In the genomic region with DNA sequence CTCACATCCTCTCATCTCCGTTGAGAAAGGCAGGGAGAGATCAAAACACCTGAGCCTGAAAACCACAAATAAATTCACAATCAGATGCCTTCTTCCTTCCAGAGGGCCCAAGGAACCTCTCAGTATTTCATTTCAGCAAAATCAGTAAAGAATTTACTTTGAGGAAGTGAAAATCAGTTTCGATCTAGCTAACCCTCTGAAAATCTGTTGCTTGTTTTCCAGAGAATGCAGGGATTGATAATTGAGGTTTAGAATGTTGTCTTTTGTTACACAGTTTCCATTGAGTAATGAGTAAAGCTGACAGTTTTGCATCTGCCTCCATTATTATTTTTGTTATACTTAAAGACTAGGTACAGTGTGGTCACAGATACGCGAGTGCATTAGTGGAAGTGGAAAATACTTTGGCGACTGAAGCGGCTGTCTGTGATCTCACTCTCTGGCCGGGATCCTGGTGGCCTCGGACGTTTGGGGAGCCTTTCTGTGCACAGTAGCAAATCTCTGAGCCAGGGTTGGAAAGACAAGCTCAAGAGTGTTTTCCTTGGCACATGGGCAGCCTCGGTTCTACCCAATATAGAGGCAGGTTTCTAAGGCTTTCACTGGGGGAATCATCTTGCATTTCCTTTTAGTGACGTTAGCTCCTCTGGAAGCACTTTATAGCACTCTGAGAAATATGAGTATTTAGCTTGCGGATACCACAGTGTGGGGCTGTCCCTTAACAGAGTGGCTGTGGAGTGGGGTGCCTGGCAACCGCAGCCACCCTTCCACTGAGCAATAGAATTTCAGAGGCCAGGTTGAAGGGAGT, we compare ENCODE assay signal across 8 cellular contexts. TPM values are rescaled to one million over a fixed set of nuclear protein-coding genes. Genes with fewer than 3 reads are reported as not detected.
DNase-seq lines count a peak whose midpoint lies in the region; ATAC-seq and TF ChIP-seq lines count a peak whose summit lies in the region.

No MANE protein-coding gene starts in this region.

- no peaks in the 10 kb centered on the region for H3K9me3 ChIP-seq in thymus (ENCODE audit: control insufficient read depth)

- CTCF ChIA-PET in activated CD8-positive, alpha-beta memory T cell treated with anti-CD3 and anti-CD28 coated beads, Interleukin-2, amount 10 ng/mL, durations not matched to agents 7 days and 5 days (lab: Charles Lee) = interaction anchor here (1.2 kb wide), 1 partner anchor 10 kb away, joined by 3 read pairs; no protein-coding TSS in a partner anchor

- peaks cover 23% of the 10 kb centered on the region for H3K4me1 Mint-ChIP-seq in activated CD8-positive, alpha-beta memory T cell treated with anti-CD3 and anti-CD28 coated beads, Interleukin-2, amount 10 ng/mL, durations not matched to agents 7 days and 5 days

- H3K4me3 ChIP-seq in AG10803 (ENCODE audit: low read length) = peak overlapping the region; percentile 0
- no peak overlapping the region for H3K4me3 ChIP-seq in thymus (ENCODE audit: low read length)

- peak overlapping the region; percentile 48 for H3K27ac ChIP-seq in thymus (ENCODE audit: low read depth)

- peaks cover 21% of the 10 kb centered on the region for H3K27me3 Mint-ChIP-seq in activated CD8-positive, alpha-beta memory T cell treated with anti-CD3 and anti-CD28 coated beads, Interleukin-2, amount 10 ng/mL, durations not matched to agents 7 days and 5 days

- TF ChIP-seq CTCF in AG10803 (conservative IDR thresholded peaks at IDR 0.05; ENCODE audit: low read length) = no peak

- H3K4me1 ChIP-seq in thymus (ENCODE audit: control insufficient read depth, insufficient read depth, low read length) = no peaks in the 10 kb centered on the region

- ATAC-seq in GM21576 (IDR thresholded peaks at IDR 0.05; ENCODE audit: unreplicated experiment) = peak; percentile 57
- peak; percentile 33 for ATAC-seq in activated CD8-positive, alpha-beta memory T cell treated with anti-CD3 and anti-CD28 coated beads, Interleukin-2, amount 10 ng/mL, durations not matched to agents 7 days and 5 days

- 80% methylated on average over 13 of the region's 13 CpGs for WGBS in thymus

- DNase-seq in AG10803 (ENCODE audit: low read depth) (peak; percentile 73), iris pigment epithelial cell (ENCODE audit: low read depth) (peak; percentile 72), NCI-H82 treated with DMSO at 0.1 percent for 48 hours (lab: John Stamatoyannopoulos, UW; ENCODE audit: unreplicated experiment) (no peak), NCI-H524 (lab: John Stamatoyannopoulos, UW) (no peak), SW480 (ENCODE audit: low spot score) (no peak)
- DNase-seq in activated CD8-positive, alpha-beta memory T cell treated with anti-CD3 and anti-CD28 coated beads, Interleukin-2, amount 10 ng/mL, durations not matched to agents 7 days and 5 days = peak; percentile 41

- H3K36me3 ChIP-seq in thymus (ENCODE audit: control insufficient read depth, insufficient read depth) = no peaks in the 10 kb centered on the region

- no peaks in the 10 kb centered on the region for H3K9me3 Mint-ChIP-seq in activated CD8-positive, alpha-beta memory T cell treated with anti-CD3 and anti-CD28 coated beads, Interleukin-2, amount 10 ng/mL, durations not matched to agents 7 days and 5 days (ENCODE audit: low read depth)

- H3K4me3 Mint-ChIP-seq in activated CD8-positive, alpha-beta memory T cell treated with anti-CD3 and anti-CD28 coated beads, Interleukin-2, amount 10 ng/mL, durations not matched to agents 7 days and 5 days = no peak overlapping the region

- no peaks in the 10 kb centered on the region for H3K36me3 Mint-ChIP-seq in activated CD8-positive, alpha-beta memory T cell treated with anti-CD3 and anti-CD28 coated beads, Interleukin-2, amount 10 ng/mL, durations not matched to agents 7 days and 5 days

- no peak overlapping the region for H3K27ac Mint-ChIP-seq in activated CD8-positive, alpha-beta memory T cell treated with anti-CD3 and anti-CD28 coated beads, Interleukin-2, amount 10 ng/mL, durations not matched to agents 7 days and 5 days

- H3K27me3 ChIP-seq in thymus (ENCODE audit: control insufficient read depth, insufficient read depth) = no peaks in the 10 kb centered on the region

RNA-seq across cellular contexts. Expression of gene ANGPTL2, which starts 32.2 kb away (rescaled TPM):
- total RNA-seq in activated CD8-positive, alpha-beta memory T cell treated with anti-CD3 and anti-CD28 coated beads, Interleukin-2, amount 10 ng/mL, durations not matched to agents 7 days and 5 days = not detected
- 3.1 TPM for polyA plus RNA-seq in thymus

Comparison
In these comparisons a context has a peak if more than half of its experiments do, and no peak if none do; other contexts are left out.
1. DNase-seq: peak in AG10803 (single experiment), activated CD8-positive, alpha-beta memory T cell treated with anti-CD3 and anti-CD28 coated beads, Interleukin-2, amount 10 ng/mL, durations not matched to agents 7 days and 5 days (single experiment) and iris pigment epithelial cell (single experiment); none in NCI-H82 treated with DMSO at 0.1 percent for 48 hours (single experiment), NCI-H524 (0 of 2) and SW480 (single experiment).